ENCODE assay signal across 8 cellular contexts in the genomic region with DNA sequence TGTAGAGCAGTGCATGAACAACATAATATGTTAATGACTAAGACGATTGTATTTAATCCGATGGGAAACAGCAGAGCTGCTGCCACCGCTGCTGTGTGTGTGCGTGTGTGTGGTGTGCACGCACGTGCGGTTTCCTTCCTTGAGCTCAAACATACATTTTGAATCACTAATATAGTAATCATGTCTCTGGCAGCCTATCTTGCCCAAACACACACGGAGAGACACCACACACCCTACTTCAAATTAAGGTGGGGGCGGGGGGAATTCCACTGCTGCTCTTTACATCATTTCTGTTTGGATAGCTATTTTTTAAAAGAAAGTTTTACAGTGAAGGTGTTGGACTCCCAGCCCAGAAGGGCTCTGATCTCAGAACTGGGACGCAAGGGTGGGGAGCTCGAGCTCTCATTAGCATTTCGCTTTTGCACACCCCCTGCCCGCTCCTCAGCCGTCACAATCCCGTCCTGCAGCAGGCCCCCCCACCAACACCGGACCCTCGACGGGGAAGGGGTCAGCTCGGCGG. TPM values are rescaled to one million over a fixed set of nuclear protein-coding genes. Genes with fewer than 3 reads are reported as not detected.
DNase-seq lines count a peak whose midpoint lies in the region; ATAC-seq lines count a peak whose summit lies in the region.

No MANE protein-coding gene starts in this region.

- peaks cover 23% of the 10 kb centered on the region for H3K27me3 ChIP-seq in HUES6 (ENCODE audit: control insufficient read depth, insufficient read depth, low read length)

- no peak for ATAC-seq in activated CD8-positive, alpha-beta T cell treated with anti-CD3 and anti-CD28 coated beads, Interleukin-2, amount 10 ng/mL, durations not matched to agents 7 days and 5 days
- ATAC-seq in GM18873 (IDR thresholded peaks at IDR 0.05; ENCODE audit: low FRiP score, unreplicated experiment) (no peak), HG03280 (IDR thresholded peaks at IDR 0.05; ENCODE audit: unreplicated experiment) (no peak), HG03378 (IDR thresholded peaks at IDR 0.05; ENCODE audit: unreplicated experiment) (no peak)

- H3K9me3 Mint-ChIP-seq in activated CD8-positive, alpha-beta T cell treated with anti-CD3 and anti-CD28 coated beads, Interleukin-2, amount 10 ng/mL, durations not matched to agents 7 days and 5 days (ENCODE audit: insufficient read depth): no peaks in the 10 kb centered on the region

- POLR2A ChIA-PET in activated CD8-positive, alpha-beta T cell treated with anti-CD3 and anti-CD28 coated beads, Interleukin-2, amount 10 ng/mL, durations not matched to agents 7 days and 5 days (lab: Charles Lee): interaction anchor here (0.9 to 1.9 kb wide), 5 partner anchors 10 to 674 kb away, joined by 3 to 7 read pairs (median 3); no protein-coding TSS in a partner anchor

- peak overlapping the region; percentile 48 for H3K4me3 ChIP-seq in HUES6 (ENCODE audit: low read depth, low read length)

- peak overlapping the region; percentile 6 for H3K4me3 Mint-ChIP-seq in activated CD8-positive, alpha-beta T cell treated with anti-CD3 and anti-CD28 coated beads, Interleukin-2, amount 10 ng/mL, durations not matched to agents 7 days and 5 days

- H3K4me1 ChIP-seq in HUES6 (ENCODE audit: control insufficient read depth, insufficient read depth, low read length): peaks cover 39% of the 10 kb centered on the region

- H3K27me3 Mint-ChIP-seq in activated CD8-positive, alpha-beta T cell treated with anti-CD3 and anti-CD28 coated beads, Interleukin-2, amount 10 ng/mL, durations not matched to agents 7 days and 5 days (ENCODE audit: low read depth): peaks cover 44% of the 10 kb centered on the region

- DNase-seq in activated CD8-positive, alpha-beta T cell treated with anti-CD3 and anti-CD28 coated beads, Interleukin-2, amount 10 ng/mL, durations not matched to agents 7 days and 5 days: peak; percentile 38
- DNase-seq in epithelial cell of prostate (ENCODE audit: low read depth, low spot score) (no peak), occipital lobe (lab: John Stamatoyannopoulos, UW) (no peak)
- peak; percentile 32 to 76 for DNase-seq in stimulated activated CD4-positive, alpha-beta T cell treated with anti-CD3 and anti-CD28 coated beads, Interleukin-4, amount 100 ng/mL, for 4 hours

- peak overlapping the region; percentile 45 for H3K9ac ChIP-seq in HUES6 (ENCODE audit: low read length)

- no peaks in the 10 kb centered on the region for H3K36me3 Mint-ChIP-seq in activated CD8-positive, alpha-beta T cell treated with anti-CD3 and anti-CD28 coated beads, Interleukin-2, amount 10 ng/mL, durations not matched to agents 7 days and 5 days (ENCODE audit: low read depth)

- H3K27ac ChIP-seq in HUES6 (ENCODE audit: low read depth, low read length): no peak overlapping the region
- H3K27ac ChIP-seq in epithelial cell of prostate: peak overlapping the region; percentile 78

- peaks cover 2% of the 10 kb centered on the region; the same call in 1 of the 2 replicates for H3K36me3 ChIP-seq in HUES6 (ENCODE audit: control insufficient read depth, insufficient read depth, low read length)

- no peaks in the 10 kb centered on the region for H3K9me3 ChIP-seq in HUES6 (ENCODE audit: control insufficient read depth, insufficient read depth, low read depth, low read length)

- H3K27ac Mint-ChIP-seq in activated CD8-positive, alpha-beta T cell treated with anti-CD3 and anti-CD28 coated beads, Interleukin-2, amount 10 ng/mL, durations not matched to agents 7 days and 5 days: no peak overlapping the region

- peaks cover 6% of the 10 kb centered on the region for H3K4me1 Mint-ChIP-seq in activated CD8-positive, alpha-beta T cell treated with anti-CD3 and anti-CD28 coated beads, Interleukin-2, amount 10 ng/mL, durations not matched to agents 7 days and 5 days (ENCODE audit: low read depth)

- CTCF ChIA-PET in activated CD8-positive, alpha-beta T cell treated with anti-CD3 and anti-CD28 coated beads, Interleukin-2, amount 10 ng/mL, durations not matched to agents 7 days and 5 days (lab: Charles Lee): interaction anchor here (0.6 to 2.1 kb wide), 7 partner anchors 21 to 460 kb away, joined by 3 to 7 read pairs (median 3); no protein-coding TSS in a partner anchor

RNA-seq across cellular contexts. Expression of gene FAM83F, which starts 0.6 kb away (rescaled TPM):
- total RNA-seq in activated CD8-positive, alpha-beta T cell treated with anti-CD3 and anti-CD28 coated beads, Interleukin-2, amount 10 ng/mL, durations not matched to agents 7 days and 5 days: under 1 TPM; 0.03 to 0.11 TPM
- total RNA-seq in occipital lobe: 0.78 TPM

RNA-seq across cellular contexts. Expression of gene TMA7B, which starts 33.9 kb away (rescaled TPM):
- total RNA-seq in activated CD8-positive, alpha-beta T cell treated with anti-CD3 and anti-CD28 coated beads, Interleukin-2, amount 10 ng/mL, durations not matched to agents 7 days and 5 days: 1 to 10 TPM; 8.6 to 8.7 TPM
- total RNA-seq in occipital lobe: not detected

Comparison
In these comparisons a context has a peak if more than half of its experiments do, and no peak if none do; other contexts are left out.
1. DNase-seq: peak in activated CD8-positive, alpha-beta T cell treated with anti-CD3 and anti-CD28 coated beads, Interleukin-2, amount 10 ng/mL, durations not matched to agents 7 days and 5 days (single experiment) and stimulated activated CD4-positive, alpha-beta T cell treated with anti-CD3 and anti-CD28 coated beads, Interleukin-4, amount 100 ng/mL, for 4 hours (2 of 2); none in epithelial cell of prostate (single experiment) and occipital lobe (single experiment).